Comparison of ENCODE assay signal across 8 cellular contexts in the genomic region with DNA sequence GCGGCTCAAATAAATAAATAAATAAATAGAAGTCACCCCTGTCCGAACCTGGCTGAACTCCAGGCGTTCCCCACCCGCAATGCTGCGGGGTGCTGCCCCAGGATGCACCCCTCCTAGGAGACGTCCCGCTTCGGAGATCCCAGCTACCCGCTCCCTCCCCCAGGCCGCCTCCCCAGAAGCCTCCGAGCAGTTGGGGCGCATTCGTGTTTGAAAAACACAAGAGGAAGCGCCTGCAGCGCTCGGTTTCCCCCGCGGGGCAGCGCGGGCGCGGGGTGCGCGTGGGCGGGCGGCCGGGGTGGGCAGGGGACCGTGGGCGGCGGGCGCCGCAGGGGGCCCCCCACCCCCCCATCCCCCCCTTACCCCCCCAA. TPM values are rescaled to one million over a fixed set of nuclear protein-coding genes. Genes with fewer than 3 reads are reported as not detected.
DNase-seq lines count a peak whose midpoint lies in the region; FAIRE-seq and TF ChIP-seq lines count a peak whose summit lies in the region.

No MANE protein-coding gene starts in this region.

- H3K36me3 Mint-ChIP-seq in activated CD4-positive, alpha-beta T cell treated with anti-CD3 and anti-CD28 coated beads, Interleukin-2, amount 10 ng/mL, durations not matched to agents 7 days and 5 days (ENCODE audit: low read depth), result peaks cover 43% of the 10 kb centered on the region

- peak overlapping the region; percentile 96 for H3K27ac Mint-ChIP-seq in activated CD4-positive, alpha-beta T cell treated with anti-CD3 and anti-CD28 coated beads, Interleukin-2, amount 10 ng/mL, durations not matched to agents 7 days and 5 days

- POLR2A ChIA-PET in activated CD4-positive, alpha-beta T cell treated with anti-CD3 and anti-CD28 coated beads, Interleukin-2, amount 10 ng/mL, durations not matched to agents 7 days and 5 days (lab: Charles Lee), result no interaction called here

- H3K4me3 ChIP-seq in effector memory CD4-positive, alpha-beta T cell (ENCODE audit: insufficient read depth, low read depth, low read length, poor library complexity, severe bottlenecking), result peak overlapping the region; percentile 73
- peak overlapping the region in 2 of 3 donors; percentile 39 to 47 for H3K4me3 ChIP-seq in thyroid gland (replicated peaks in 1 of 3)

- peaks cover 71% of the 10 kb centered on the region for H3K4me1 Mint-ChIP-seq in activated CD4-positive, alpha-beta T cell treated with anti-CD3 and anti-CD28 coated beads, Interleukin-2, amount 10 ng/mL, durations not matched to agents 7 days and 5 days

- H3K27me3 Mint-ChIP-seq in activated CD4-positive, alpha-beta T cell treated with anti-CD3 and anti-CD28 coated beads, Interleukin-2, amount 10 ng/mL, durations not matched to agents 7 days and 5 days, result no peaks in the 10 kb centered on the region

- intact Hi-C loops in thyroid gland (cut with DNase I), result no loop called here

- DNase-seq in NCI-H748 (lab: John Stamatoyannopoulos, UW; ENCODE audit: unreplicated experiment) (peak; percentile 35), NCI-H748 treated with DMSO at 0.1 percent for 48 hours (lab: John Stamatoyannopoulos, UW) (no peak), mesenteric fat pad (ENCODE audit: low spot score) (peak; percentile 90), thyroid gland (peak; percentile 37 to 53), D721Med (ENCODE audit: insufficient read length, low spot score) (no peak), NOMO-1 treated with DMSO at 0.1 percent for 48 hours (lab: John Stamatoyannopoulos, UW; ENCODE audit: unreplicated experiment) (no peak)
- DNase-seq in activated CD4-positive, alpha-beta T cell treated with anti-CD3 and anti-CD28 coated beads, Interleukin-2, amount 10 ng/mL, durations not matched to agents 7 days and 5 days, result peak; percentile 60
- DNase-seq in effector memory CD4-positive, alpha-beta T cell, result peak in 1 of 3 donors; percentile 29

- peak overlapping the region; percentile 76 for H3K4me3 Mint-ChIP-seq in activated CD4-positive, alpha-beta T cell treated with anti-CD3 and anti-CD28 coated beads, Interleukin-2, amount 10 ng/mL, durations not matched to agents 7 days and 5 days

- H3K4me1 ChIP-seq in effector memory CD4-positive, alpha-beta T cell (ENCODE audit: control insufficient read depth, insufficient read depth, low read length, poor library complexity, severe bottlenecking), result peaks cover 45% of the 10 kb centered on the region
- H3K4me1 ChIP-seq in thyroid gland, result peaks cover 19 to 28% of the 10 kb centered on the region in 2 donors

- H3K9me3 ChIP-seq in effector memory CD4-positive, alpha-beta T cell (ENCODE audit: control insufficient read depth, low read length), result no peaks in the 10 kb centered on the region
- no peaks in the 10 kb centered on the region for H3K9me3 ChIP-seq in thyroid gland

- peaks cover 14% of the 10 kb centered on the region for H3K9me3 Mint-ChIP-seq in activated CD4-positive, alpha-beta T cell treated with anti-CD3 and anti-CD28 coated beads, Interleukin-2, amount 10 ng/mL, durations not matched to agents 7 days and 5 days

- H3K36me3 ChIP-seq in effector memory CD4-positive, alpha-beta T cell (ENCODE audit: control insufficient read depth, insufficient read depth, low read length), result no peaks in the 10 kb centered on the region
- no peaks in the 10 kb centered on the region for H3K36me3 ChIP-seq in thyroid gland

- H3K27ac ChIP-seq in effector memory CD4-positive, alpha-beta T cell (ENCODE audit: insufficient read depth, low read length, poor library complexity, severe bottlenecking), result peak overlapping the region; percentile 74
- H3K27ac ChIP-seq in thyroid gland, result peak overlapping the region; percentile 24 to 92 (median 88)

- TF ChIP-seq POLR2A in thyroid gland (IDR thresholded peaks at IDR 0.05), result no peak

- H3K27me3 ChIP-seq in effector memory CD4-positive, alpha-beta T cell (replicated peaks; ENCODE audit: control insufficient read depth, insufficient read depth, low read length, poor library complexity, severe bottlenecking), result no peaks in the 10 kb centered on the region
- no peaks in the 10 kb centered on the region for H3K27me3 ChIP-seq in thyroid gland

- CTCF ChIA-PET in activated CD4-positive, alpha-beta T cell treated with anti-CD3 and anti-CD28 coated beads, Interleukin-2, amount 10 ng/mL, durations not matched to agents 7 days and 5 days (lab: Charles Lee), result interaction anchor here (1.3 to 2.0 kb wide), 2 partner anchors 29 to 84 kb away, joined by 4 to 10 read pairs; no protein-coding TSS in a partner anchor

- 0% methylated on average over 13 of the region's 32 CpGs; no CpG with 5 or more reads in 1 of the 2 donors for WGBS in thyroid gland, 2 donors

- TF ChIP-seq CTCF in thyroid gland (IDR thresholded peaks at IDR 0.05) (no peak), D721Med (IDR thresholded peaks at IDR 0.05; ENCODE audit: insufficient read depth, missing control alignments) (no peak)

- no peak for FAIRE-seq in D721Med (lab: Jason Lieb, UNC)

RNA-seq across cellular contexts. Expression of gene SERPINB9, which starts 27.3 kb away (rescaled TPM):
- total RNA-seq in activated CD4-positive, alpha-beta T cell treated with anti-CD3 and anti-CD28 coated beads, Interleukin-2, amount 10 ng/mL, durations not matched to agents 7 days and 5 days, result 10 to 100 TPM; 40.2 to 49.4 TPM
- total RNA-seq in mesenteric fat pad, result 17.4 TPM
- 10 to 100 TPM; 10.4 to 16.5 (median 15.3) TPM for total RNA-seq in thyroid gland

RNA-seq across cellular contexts. Expression of gene SERPINB1, which starts 34.2 kb away (rescaled TPM):
- total RNA-seq in activated CD4-positive, alpha-beta T cell treated with anti-CD3 and anti-CD28 coated beads, Interleukin-2, amount 10 ng/mL, durations not matched to agents 7 days and 5 days, result 10 to 100 TPM; 62.8 to 72.8 TPM
- total RNA-seq in mesenteric fat pad (55.6 TPM), thyroid gland (10 to 100 TPM; 36.2 to 52.8 (median 43.4) TPM)

Comparison
In these comparisons a context has a peak if more than half of its experiments do, and no peak if none do; other contexts are left out.
1. DNase-seq: peak in NCI-H748 (single experiment), activated CD4-positive, alpha-beta T cell treated with anti-CD3 and anti-CD28 coated beads, Interleukin-2, amount 10 ng/mL, durations not matched to agents 7 days and 5 days (single experiment), mesenteric fat pad (single experiment) and thyroid gland (2 of 2); none in NCI-H748 treated with DMSO at 0.1 percent for 48 hours (single experiment), D721Med (single experiment) and NOMO-1 treated with DMSO at 0.1 percent for 48 hours (single experiment).